In the genomic region with DNA sequence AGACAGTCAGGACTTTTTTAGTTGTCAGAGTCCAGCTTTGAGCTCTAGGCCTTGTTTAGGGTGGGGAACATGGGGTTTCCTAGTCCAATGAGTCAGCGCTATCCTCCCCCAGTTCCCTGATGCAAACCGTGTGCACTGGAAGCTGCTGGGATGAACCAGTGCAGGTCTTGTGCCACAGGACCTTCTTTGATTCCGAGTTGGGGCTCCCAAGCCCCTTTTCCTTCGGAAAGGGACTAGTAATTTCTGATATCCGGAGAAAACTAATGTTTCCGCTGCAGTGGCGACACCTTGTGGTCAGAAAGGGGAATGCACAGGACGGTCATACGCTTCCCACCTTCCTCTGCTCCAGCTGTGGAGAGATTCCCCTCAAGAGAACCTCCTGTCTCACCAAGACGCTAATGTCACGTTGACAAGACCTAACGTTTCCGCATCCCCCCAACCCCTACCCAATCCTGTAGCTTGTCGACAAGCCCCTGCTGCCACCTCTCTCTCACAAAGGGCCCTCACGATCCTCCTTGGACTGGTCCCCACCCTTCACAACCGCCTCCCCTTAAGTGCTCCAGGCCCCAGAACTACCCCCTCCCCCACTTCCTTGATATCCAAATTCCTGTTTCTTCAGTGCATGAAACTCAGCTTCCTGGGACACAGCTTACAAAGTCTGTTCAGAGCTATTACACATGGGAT, we compare ENCODE assay signal across 9 cellular contexts. TPM values are rescaled to one million over a fixed set of nuclear protein-coding genes. Genes with fewer than 3 reads are reported as not detected.
A peak's percentile ranks its signal among the peaks of the same experiment; 100 is the strongest.
DNase-seq lines count a peak whose midpoint lies in the region; ATAC-seq and TF ChIP-seq lines count a peak whose summit lies in the region.
"Had no signal": no experiment of that assay in that cellular context is flagged by ENCODE, and none has a peak within 500 bp of the region (broad histone marks: within the 10 kb centered on the region; RNA-seq: fewer than 3 reads in every experiment).

No MANE protein-coding gene starts in this region.

- H3K9me3 ChIP-seq in HUES48 (ENCODE audit: control insufficient read depth, insufficient read depth, low read length), result no peaks in the 10 kb centered on the region
- H3K9me3 ChIP-seq in OCI-LY7 (ENCODE audit: low read length), result no peaks in the 10 kb centered on the region
- H3K9me3 ChIP-seq in neuron (ENCODE audit: low read length), result no peaks in the 10 kb centered on the region

- no peaks in the 10 kb centered on the region for H4K20me1 ChIP-seq in OCI-LY7 (ENCODE audit: insufficient read depth, low read length)

- H3K27ac ChIP-seq in HUES48 (ENCODE audit: low read depth, low read length) (no peak overlapping the region), OCI-LY7 (ENCODE audit: low read depth, low read length, poor library complexity, severe bottlenecking) (no peak overlapping the region)

- H2AFZ ChIP-seq in OCI-LY7 (ENCODE audit: low read length), result peak overlapping the region; percentile 91
- peak overlapping the region; percentile 65 for H2AFZ ChIP-seq in neuron (ENCODE audit: low read depth, low read length)

- intact Hi-C loops in OCI-LY7 (cut with micrococcal nuclease; ENCODE audit: unreplicated experiment), result loop anchor here (5.0 kb wide), 1 partner anchor 82 kb away; the partner anchor contains the start of gene ILDR2

- no peak overlapping the region for H3K4me3 Mint-ChIP-seq in stimulated activated naive CD8-positive, alpha-beta T cell treated with anti-CD3 and anti-CD28 coated beads, Interleukin-15, amount 100 ng/mL, for 72 hours

- peak overlapping the region; percentile 23; the same call in 1 of the 2 replicates for H3K4me2 ChIP-seq in OCI-LY7 (ENCODE audit: low read length)

- CTCF ChIA-PET in OCI-LY7 (lab: Charles Lee; ENCODE audit: unreplicated experiment), result interaction anchor here (0.6 to 6.5 kb wide), 12 partner anchors 9 to 470 kb away, joined by 3 to 105 read pairs (median 4); no protein-coding TSS in a partner anchor

- DNase-seq in G401 (ENCODE audit: low spot score), result peak; percentile 59
- peak; percentile 71 for DNase-seq in OCI-LY7 (ENCODE audit: low spot score)
- DNase-seq in activated T-cell treated with anti-CD3 and anti-CD28 coated beads, Interleukin-2, amount 50 U/mL, for 1 hour, result peak; percentile 77
- peak; percentile 73 for DNase-seq in fibroblast of pulmonary artery (ENCODE audit: low read depth)
- peak; percentile 70 to 72 for DNase-seq in stimulated activated naive CD8-positive, alpha-beta T cell treated with anti-CD3 and anti-CD28 coated beads, Interleukin-15, amount 100 ng/mL, for 72 hours

- H3K27me3 ChIP-seq in HUES48 (ENCODE audit: control insufficient read depth, insufficient read depth, low read length) (no peaks in the 10 kb centered on the region), neuron (ENCODE audit: insufficient read depth, low read length) (no peaks in the 10 kb centered on the region)

- POLR2A ChIA-PET in OCI-LY7 (lab: Charles Lee), result interaction anchor here (0.5 to 3.1 kb wide), 5 partner anchors 149 to 1151 kb away, joined by 3 to 18 read pairs (median 3); partner anchors contain the start of gene POU2F1

- no peaks in the 10 kb centered on the region for H3K9me2 ChIP-seq in OCI-LY7 (ENCODE audit: insufficient read depth, low read length)

- H3K36me3 ChIP-seq in HUES48 (ENCODE audit: control insufficient read depth, insufficient read depth, low read length), result no peaks in the 10 kb centered on the region
- no peaks in the 10 kb centered on the region for H3K36me3 ChIP-seq in OCI-LY7 (ENCODE audit: insufficient read depth, low read length)
- H3K36me3 ChIP-seq in neuron (ENCODE audit: insufficient read depth, low read length), result no peaks in the 10 kb centered on the region

- BruUV-seq in OCI-LY7 (replicated peaks; lab: Mats Ljungman, UMichigan), result no TSS peak

- H3K9ac ChIP-seq in HUES48 (ENCODE audit: low read depth, low read length), result no peak overlapping the region

- H3K4me1 ChIP-seq in HUES48 (ENCODE audit: control insufficient read depth, insufficient read depth, low read length) (peaks cover 10% of the 10 kb centered on the region; the same call in 1 of the 2 replicates), OCI-LY7 (ENCODE audit: insufficient read depth, low read length, poor library complexity, severe bottlenecking) (peaks cover 7% of the 10 kb centered on the region), neuron (ENCODE audit: insufficient read depth, low read length) (peaks cover 13% of the 10 kb centered on the region)

- H3K4me1 Mint-ChIP-seq in stimulated activated naive CD8-positive, alpha-beta T cell treated with anti-CD3 and anti-CD28 coated beads, Interleukin-15, amount 100 ng/mL, for 72 hours, result peaks cover 12% of the 10 kb centered on the region

- no peaks in the 10 kb centered on the region for H3K9me3 Mint-ChIP-seq in stimulated activated naive CD8-positive, alpha-beta T cell treated with anti-CD3 and anti-CD28 coated beads, Interleukin-15, amount 100 ng/mL, for 72 hours

- in situ Hi-C loops in G401 (cut with HindIII; ENCODE audit: low sequenced_read_pairs), result loop anchor here (25.0 kb wide), 1 partner anchor 353 kb away; no protein-coding TSS in a partner anchor

- H3K4me3 ChIP-seq in HUES48 (ENCODE audit: low read depth, low read length) (peak overlapping the region; percentile 34), OCI-LY7 (ENCODE audit: low read depth, low read length, poor library complexity, severe bottlenecking) (no peak overlapping the region), fibroblast of pulmonary artery (replicated peaks; ENCODE audit: low read depth, low read length) (no peak overlapping the region), neuron (ENCODE audit: low read length) (no peak overlapping the region)

- no peaks in the 10 kb centered on the region for H3K79me2 ChIP-seq in OCI-LY7 (ENCODE audit: insufficient read depth, low read depth, low read length)

- TF ChIP-seq CTCF in OCI-LY7 (conservative IDR thresholded peaks at IDR 0.05; ENCODE audit: low read length), result peak; percentile 99
- TF ChIP-seq CTCF in fibroblast of pulmonary artery (IDR thresholded peaks at IDR 0.05; ENCODE audit: low read length, missing control alignments), result peak; percentile 98

- peak overlapping the region in 1 of 2 donors; percentile 84 for H3K27ac Mint-ChIP-seq in stimulated activated naive CD8-positive, alpha-beta T cell treated with anti-CD3 and anti-CD28 coated beads, Interleukin-15, amount 100 ng/mL, for 72 hours

- H3K27me3 Mint-ChIP-seq in stimulated activated naive CD8-positive, alpha-beta T cell treated with anti-CD3 and anti-CD28 coated beads, Interleukin-15, amount 100 ng/mL, for 72 hours, result no peaks in the 10 kb centered on the region

- ATAC-seq in stimulated activated naive CD8-positive, alpha-beta T cell treated with anti-CD3 and anti-CD28 coated beads, Interleukin-15, amount 100 ng/mL, for 72 hours, result peak; percentile 49
- ATAC-seq in GM19328 (IDR thresholded peaks at IDR 0.05; ENCODE audit: unreplicated experiment), result no peak

RNA-seq across cellular contexts. Expression of gene GPA33, which starts 31.0 kb away (rescaled TPM):
- total RNA-seq in G401 (2014; rRNA removed; shearing (Covaris generic)), result 0.12 and 1.1 TPM in 2 replicates
- total RNA-seq in OCI-LY7 (2014; rRNA removed; shearing (Covaris generic)), result not detected in 2 replicates
- not detected in 2 replicates for total RNA-seq in OCI-LY7 (2022)

RNA-seq across cellular contexts. Expression of gene STYXL2, which starts 34.7 kb away (rescaled TPM):
- 0.10 and 0.68 TPM in 2 replicates for total RNA-seq in G401 (2014; rRNA removed; shearing (Covaris generic))
- not detected in 2 replicates for total RNA-seq in OCI-LY7 (2014; rRNA removed; shearing (Covaris generic))
- total RNA-seq in OCI-LY7 (2022), result not detected in 2 replicates
- total RNA-seq: mononuclear cell had no signal
